Comparison of ENCODE assay signal across 24 cellular contexts in genomic region chr18:76656925-76657324, GRCh38.
DNase-seq lines count a peak whose midpoint lies in the region; ATAC-seq and TF ChIP-seq lines count a peak whose summit lies in the region.
"Had no signal": no experiment of that assay in that cellular context is flagged by ENCODE, and none has a peak within 500 bp of the region (broad histone marks: within the 10 kb centered on the region; RNA-seq: fewer than 3 reads in every experiment).

No MANE protein-coding gene starts in this region.

- no peaks in the 10 kb centered on the region for H3K9me3 ChIP-seq in SK-N-SH
- no peaks in the 10 kb centered on the region for H3K9me3 ChIP-seq in smooth muscle cell (replicated peaks; ENCODE audit: low read depth)

- TF ChIP-seq EP300 in SK-N-SH (IDR thresholded peaks at IDR 0.05; ENCODE audit: borderline replicate concordance in 1 of 2, low read depth in 1 of 2, low read length in 1 of 2) = no peak

- H3K4me3 Mint-ChIP-seq in glutamatergic neuron (ENCODE audit: unreplicated experiment) = no peak overlapping the region
- H3K4me3 Mint-ChIP-seq: CD8-positive, alpha-beta memory T cell; HFFc6 had no signal

- no peak for TF ChIP-seq CTCF in SK-N-SH (IDR thresholded peaks at IDR 0.05)
- TF ChIP-seq CTCF in glutamatergic neuron (IDR thresholded peaks at IDR 0.05; ENCODE audit: partially characterized antibody, unreplicated experiment) = no peak
- no peak for TF ChIP-seq CTCF in smooth muscle cell (IDR thresholded peaks at IDR 0.05; ENCODE audit: borderline replicate concordance, insufficient read depth, poor library complexity, severe bottlenecking)

- no peak overlapping the region for H3K27ac ChIP-seq in SK-N-SH (ENCODE audit: low read depth in 2 of 2, low read length in 1 of 2)
- no peak overlapping the region for H3K27ac ChIP-seq in smooth muscle cell (ENCODE audit: low read depth)
- H3K27ac ChIP-seq: 22Rv1, C4-2B had no signal

- ATAC-seq in SK-N-SH treated with all-trans-retinoic acid at 6 μM for 48 hours (no peak), left colon (no peak)
- ATAC-seq: K562, Right ventricle myocardium inferior had no signal

- peaks cover 26% of the 10 kb centered on the region for H3K4me1 Mint-ChIP-seq in glutamatergic neuron (ENCODE audit: low read depth, unreplicated experiment)

- no peaks in the 10 kb centered on the region for H3K36me3 ChIP-seq in SK-N-SH (replicated peaks in 1 of 2; ENCODE audit: control insufficient read depth in 1 of 2, insufficient read depth in 2 of 2, low read length in 1 of 2)
- no peaks in the 10 kb centered on the region for H3K36me3 ChIP-seq in smooth muscle cell (ENCODE audit: low read depth)

- H3K4me2 ChIP-seq in SK-N-SH = no peak overlapping the region
- peak overlapping the region; percentile 72 for H3K4me2 ChIP-seq in smooth muscle cell

- H2AFZ ChIP-seq in SK-N-SH (ENCODE audit: low read depth) (no peak overlapping the region), smooth muscle cell (ENCODE audit: low read depth) (no peak overlapping the region)

- H3K36me3 Mint-ChIP-seq in glutamatergic neuron (ENCODE audit: unreplicated experiment) = peaks cover 12% of the 10 kb centered on the region
- H3K36me3 Mint-ChIP-seq: CD8-positive, alpha-beta memory T cell had no signal

- no peak overlapping the region for H3K4me3 ChIP-seq in SK-N-SH (ENCODE audit: low read depth in 2 of 2, low read length in 1 of 2)
- H3K4me3 ChIP-seq in smooth muscle cell = no peak overlapping the region
- H3K4me3 ChIP-seq: K562 had no signal

- H3K4me1 ChIP-seq in SK-N-SH (ENCODE audit: control insufficient read depth in 1 of 2, insufficient read depth in 2 of 2, low read depth in 1 of 2, low read length in 1 of 2) (peaks cover 0 to 15% of the 10 kb centered on the region in 2 experiments; a peak in 2 of 4 replicates), smooth muscle cell (ENCODE audit: low read depth) (peaks cover 5% of the 10 kb centered on the region)

- H4K20me1 ChIP-seq in SK-N-SH (ENCODE audit: insufficient read depth) (no peaks in the 10 kb centered on the region), smooth muscle cell (ENCODE audit: low read depth) (no peaks in the 10 kb centered on the region)

- H3K27ac Mint-ChIP-seq in glutamatergic neuron (ENCODE audit: unreplicated experiment) = peak overlapping the region; percentile 69
- H3K27ac Mint-ChIP-seq: CD8-positive, alpha-beta memory T cell; HFFc6 had no signal

- no peak overlapping the region for H3K9ac ChIP-seq in SK-N-SH
- no peak overlapping the region for H3K9ac ChIP-seq in smooth muscle cell (ENCODE audit: low read depth)

- H3K79me2 ChIP-seq in SK-N-SH (ENCODE audit: insufficient read depth) = no peaks in the 10 kb centered on the region
- H3K79me2 ChIP-seq in smooth muscle cell (ENCODE audit: low read depth) = no peaks in the 10 kb centered on the region

- no peak for TF ChIP-seq RAD21 in SK-N-SH (IDR thresholded peaks at IDR 0.05; ENCODE audit: low read length)

- no peaks in the 10 kb centered on the region for H3K27me3 ChIP-seq in SK-N-SH (ENCODE audit: insufficient read depth)
- H3K27me3 ChIP-seq in smooth muscle cell (ENCODE audit: low read depth) = no peaks in the 10 kb centered on the region

- H3F3A ChIP-seq in SK-N-SH (replicated peaks; ENCODE audit: insufficient read depth) (no peaks in the 10 kb centered on the region), smooth muscle cell (ENCODE audit: low read depth) (peaks cover 16% of the 10 kb centered on the region)

- peaks cover 2% of the 10 kb centered on the region for H3K9me3 Mint-ChIP-seq in glutamatergic neuron (ENCODE audit: unreplicated experiment)
- H3K9me3 Mint-ChIP-seq: HFFc6 had no signal

- 10% methylated on average over 3 of the region's 3 CpGs for WGBS in SK-N-SH (ENCODE audit: low lambda C conversion rate)
- WGBS in smooth muscle cell (ENCODE audit: low lambda C conversion rate) = 28% methylated on average over 3 of the region's 3 CpGs

- no peaks in the 10 kb centered on the region for H3K9me2 ChIP-seq in SK-N-SH

- peaks cover 7% of the 10 kb centered on the region for H3K27me3 Mint-ChIP-seq in glutamatergic neuron (ENCODE audit: unreplicated experiment)

- DNase-seq in SK-N-SH = peak; percentile 48
- DNase-seq in NCI-H524 (lab: John Stamatoyannopoulos, UW) = peak; percentile 33 to 69
- DNase-seq in glutamatergic neuron = no peak
- no peak for DNase-seq in smooth muscle cell (lab: John Stamatoyannopoulos, UW; ENCODE audit: unreplicated experiment)
- DNase-seq in SHP77 (lab: John Stamatoyannopoulos, UW) = no peak
- no peak for DNase-seq in DMS79 treated with DMSO at 0.1 percent for 48 hours (lab: John Stamatoyannopoulos, UW)
- DNase-seq in left colon = no peak
- DNase-seq: AML-193; Calu3; CD8-positive, alpha-beta memory T cell; DMS53; MM.1S; NCI-H1048; NCI-H1417 treated with DMSO at 0.1 percent for 48 hours; NCI-H187; NCI-H446 treated with DMSO at 0.1 percent for 48 hours; NCI-H774; OCI-M1 had no signal

- intact Hi-C loops in left colon (cut with DNase I, micrococcal nuclease) = no loop called here

- CTCF ChIA-PET in SK-N-SH (lab: Yijun Ruan, JAX) = interaction anchor here (0.8 kb wide), 1 partner anchor 16 kb away, joined by 3 read pairs; no protein-coding TSS in a partner anchor

- POLR2A ChIA-PET in SK-N-SH (lab: Yijun Ruan, JAX) = no interaction called here

TF ChIP-seq in SK-N-SH, 30 proteins besides CTCF, POLR2A, EP300 and RAD21:
- TF ChIP-seq GABPA (IDR thresholded peaks at IDR 0.05; ENCODE audit: low read depth) (no peak), RFX5 (IDR thresholded peaks at IDR 0.05; ENCODE audit: low read length) (no peak)
TF ChIP-seq in SK-N-SH: peak in this region for 0.

TF ChIP-seq in SK-N-SH treated with all-trans-retinoic acid at 6 μM for 48 hours, 23 proteins besides CTCF, POLR2A, EP300 and RAD21 (continues in another document):
- no peak for TF ChIP-seq ZC3H10 (CRISPR knock-in tag; IDR thresholded peaks at IDR 0.05)
- TF ChIP-seq TCF4 (CRISPR knock-in tag; IDR thresholded peaks at IDR 0.05; ENCODE audit: borderline replicate concordance) = no peak
- TF ChIP-seq ISL1 (CRISPR knock-in tag; IDR thresholded peaks at IDR 0.05) = no peak
- TF ChIP-seq ZNF565 (CRISPR knock-in tag; conservative IDR thresholded peaks at IDR 0.05; ENCODE audit: low read depth) = no peak
- TF ChIP-seq POU6F1 (CRISPR knock-in tag; IDR thresholded peaks at IDR 0.05; ENCODE audit: borderline replicate concordance, low read depth) = no peak
- TF ChIP-seq RARB (CRISPR knock-in tag; IDR thresholded peaks at IDR 0.05) = no peak
- TF ChIP-seq OSR1 (CRISPR knock-in tag; IDR thresholded peaks at IDR 0.05) = no peak
- no peak for TF ChIP-seq PPARA (CRISPR knock-in tag; IDR thresholded peaks at IDR 0.05; ENCODE audit: borderline replicate concordance)
- TF ChIP-seq ARNTL (CRISPR knock-in tag; IDR thresholded peaks at IDR 0.05; ENCODE audit: borderline replicate concordance, low read depth) = no peak
- TF ChIP-seq BACH2 (CRISPR knock-in tag; IDR thresholded peaks at IDR 0.05; ENCODE audit: borderline replicate concordance) = no peak
- TF ChIP-seq CREB5 (CRISPR knock-in tag; IDR thresholded peaks at IDR 0.05; ENCODE audit: low read depth) = no peak
- no peak for TF ChIP-seq ZFP3 (CRISPR knock-in tag; IDR thresholded peaks at IDR 0.05)
- no peak for TF ChIP-seq ZFP30 (CRISPR knock-in tag; IDR thresholded peaks at IDR 0.05)
- TF ChIP-seq PATZ1 (CRISPR knock-in tag; IDR thresholded peaks at IDR 0.05; ENCODE audit: borderline replicate concordance) = no peak
- TF ChIP-seq ESRRG (CRISPR knock-in tag; IDR thresholded peaks at IDR 0.05) = no peak
- TF ChIP-seq TOX (CRISPR knock-in tag; IDR thresholded peaks at IDR 0.05; ENCODE audit: borderline replicate concordance) = no peak

Comparison
In these comparisons a context has a peak if more than half of its experiments do, and no peak if none do; other contexts are left out.
1. DNase-seq: peak in SK-N-SH (single experiment) and NCI-H524 (2 of 2); none in glutamatergic neuron (single experiment), smooth muscle cell (single experiment), SHP77 (0 of 2), DMS79 treated with DMSO at 0.1 percent for 48 hours (single experiment) and left colon (0 of 2).